ENCODE assay signal across 1 cellular context in the genomic region with DNA sequence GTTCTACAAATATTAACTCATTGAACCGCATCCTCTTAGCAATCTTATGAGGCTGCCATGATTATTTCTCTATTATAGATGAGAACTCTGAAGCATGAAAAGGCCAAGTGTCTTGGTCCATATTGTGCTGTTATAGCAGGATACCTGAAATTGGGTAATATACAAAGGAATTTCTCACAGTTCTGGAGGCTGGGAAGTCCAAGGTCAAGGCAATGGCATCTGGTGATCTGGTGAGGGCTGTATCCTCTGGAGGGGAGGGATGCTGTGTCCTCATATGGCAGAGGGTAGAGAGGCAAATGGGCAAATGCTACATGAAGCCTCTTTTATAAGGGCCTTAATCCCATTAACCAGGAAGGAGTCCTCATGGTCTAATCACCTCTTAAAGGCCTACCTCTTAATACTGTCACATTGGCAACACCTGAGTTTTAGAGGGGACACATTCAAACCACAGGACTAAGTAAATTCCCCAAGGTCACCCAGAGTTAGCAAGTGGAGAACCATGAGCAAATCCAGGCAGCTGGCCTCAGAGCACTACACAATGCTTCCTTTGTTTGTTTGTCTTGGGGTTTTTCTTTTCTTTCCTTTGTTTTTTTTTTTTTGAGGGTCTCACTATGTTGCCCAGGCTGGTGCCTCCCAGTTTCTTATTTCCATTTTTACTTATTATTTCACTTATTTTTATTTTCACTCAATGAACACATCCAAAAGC.
TF ChIP-seq lines count a peak whose summit lies in the region.

No MANE protein-coding gene starts in this region.

TF ChIP-seq in H1, 55 proteins besides CTCF, POLR2A, EP300 and RAD21:
- no peak for TF ChIP-seq SAP30 (IDR thresholded peaks at IDR 0.05; ENCODE audit: insufficient read depth, insufficient replicate concordance, low read length)
- no peak for TF ChIP-seq CTBP2 (IDR thresholded peaks at IDR 0.05; ENCODE audit: borderline replicate concordance, insufficient read depth, insufficient read length, low read length)
- TF ChIP-seq CBX5 (IDR thresholded peaks at IDR 0.05; ENCODE audit: low read depth, low read length) = no peak
- no peak for TF ChIP-seq CEBPB (IDR thresholded peaks at IDR 0.05; ENCODE audit: low read depth, low read length)
- TF ChIP-seq RFX5 (IDR thresholded peaks at IDR 0.05; ENCODE audit: borderline replicate concordance, low read depth, low read length) = no peak
- TF ChIP-seq POLR2AphosphoS5 (IDR thresholded peaks at IDR 0.05; ENCODE audit: low read depth, low read length) = no peak
- TF ChIP-seq KDM1A (IDR thresholded peaks at IDR 0.05; ENCODE audit: borderline replicate concordance, low read length) = no peak
- TF ChIP-seq, protein P1, sequence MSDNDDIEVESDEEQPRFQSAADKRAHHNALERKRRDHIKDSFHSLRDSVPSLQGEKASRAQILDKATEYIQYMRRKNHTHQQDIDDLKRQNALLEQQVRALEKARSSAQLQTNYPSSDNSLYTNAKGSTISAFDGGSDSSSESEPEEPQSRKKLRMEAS (IDR thresholded peaks at IDR 0.05) = no peak
- no peak for TF ChIP-seq TAF7 (optimal IDR thresholded peaks at IDR 0.05; ENCODE audit: borderline replicate concordance, low read depth, low read length)
- no peak for TF ChIP-seq HDAC6 (IDR thresholded peaks at IDR 0.05; ENCODE audit: low read depth, low read length)
- no peak for TF ChIP-seq NRF1 (IDR thresholded peaks at IDR 0.05; ENCODE audit: low read depth, low read length)
- no peak for TF ChIP-seq SRF (IDR thresholded peaks at IDR 0.05; ENCODE audit: low read depth, low read length)
- no peak for TF ChIP-seq BRCA1 (IDR thresholded peaks at IDR 0.05; ENCODE audit: low read depth, low read length)
TF ChIP-seq in H1: peak in this region for 0.
